8 cellular contexts compared by ENCODE assay signal in genomic region chr12:48618541-48618940, GRCh38. TPM values are rescaled to one million over a fixed set of nuclear protein-coding genes. Genes with fewer than 3 reads are reported as not detected.
DNase-seq lines count a peak whose midpoint lies in the region; ATAC-seq and TF ChIP-seq lines count a peak whose summit lies in the region.

No MANE protein-coding gene starts in this region.

- H4K20me1 ChIP-seq in GM23248 (ENCODE audit: insufficient read depth), result no peaks in the 10 kb centered on the region

- no peak overlapping the region for H3K27ac ChIP-seq in CD8-positive, alpha-beta memory T cell (ENCODE audit: low read depth, low read length)
- H3K27ac ChIP-seq in GM23248 (no peak overlapping the region), adrenal gland (no peak overlapping the region), right atrium auricular region (no peak overlapping the region)

- POLR2A ChIA-PET in CD8-positive, alpha-beta memory T cell (lab: Charles Lee), result no interaction called here
- POLR2A ChIA-PET in T-cell (lab: Charles Lee), result interaction anchor here in 1 of 2 donors (0.6 kb wide), 1 partner anchor 808 kb away, joined by 3 read pairs; no protein-coding TSS in a partner anchor

- no peak for TF ChIP-seq POLR2A in adrenal gland (IDR thresholded peaks at IDR 0.05)

- no peak overlapping the region for H3K4me2 ChIP-seq in GM23248 (ENCODE audit: unreplicated experiment)

- no peaks in the 10 kb centered on the region for H3F3A ChIP-seq in GM23248 (ENCODE audit: insufficient read depth)

- no peaks in the 10 kb centered on the region for H3K9me3 ChIP-seq in CD8-positive, alpha-beta memory T cell (ENCODE audit: low read length)
- H3K9me3 ChIP-seq in GM23248 (ENCODE audit: low read depth), result no peaks in the 10 kb centered on the region
- H3K9me3 ChIP-seq in adrenal gland (replicated peaks in 1 of 3), result no peaks in the 10 kb centered on the region
- H3K9me3 ChIP-seq in right atrium auricular region, result peaks cover 0 to 9% of the 10 kb centered on the region in 2 donors

- H2AFZ ChIP-seq in GM23248, result no peak overlapping the region

- H3K4me3 Mint-ChIP-seq in CD8-positive, alpha-beta memory T cell, result no peak overlapping the region
- H3K4me3 Mint-ChIP-seq in T-cell, result no peak overlapping the region

- no peak overlapping the region for H3K4me3 ChIP-seq in CD8-positive, alpha-beta memory T cell (ENCODE audit: low read length)
- no peak overlapping the region for H3K4me3 ChIP-seq in GM23248
- H3K4me3 ChIP-seq in adrenal gland, result no peak overlapping the region
- no peak overlapping the region for H3K4me3 ChIP-seq in right atrium auricular region
- no peak overlapping the region for H3K4me3 ChIP-seq in retinal pigment epithelial cell (ENCODE audit: low read length)

- TF ChIP-seq CTCF in adrenal gland (IDR thresholded peaks at IDR 0.05), result peak; percentile 90 to 98 (median 94)
- TF ChIP-seq CTCF in right atrium auricular region (IDR thresholded peaks at IDR 0.05), result peak; percentile 97 to 98
- TF ChIP-seq CTCF in retinal pigment epithelial cell (conservative IDR thresholded peaks at IDR 0.05; ENCODE audit: low read depth, low read length), result peak; percentile 98

- DNase-seq in CD8-positive, alpha-beta memory T cell, result peak; percentile 51 to 77 (median 59)
- peak; percentile 79 for DNase-seq in GM23248
- peak; percentile 71 for DNase-seq in NCI-H1694 (lab: John Stamatoyannopoulos, UW)
- peak; percentile 33 to 78 (median 62) for DNase-seq in T-cell
- DNase-seq in adrenal gland, result peak; percentile 65 to 89 (median 80)
- DNase-seq in right atrium auricular region (ENCODE audit: low spot score), result peak; percentile 79
- peak; percentile 13 for DNase-seq in retinal pigment epithelial cell (ENCODE audit: low read depth)

- H3K27ac Mint-ChIP-seq in CD8-positive, alpha-beta memory T cell, result peak overlapping the region in 1 of 8 donors; percentile 1
- H3K27ac Mint-ChIP-seq in T-cell, result peak overlapping the region in 1 of 2 donors; percentile 3

- no peaks in the 10 kb centered on the region for H3K36me3 ChIP-seq in CD8-positive, alpha-beta memory T cell (ENCODE audit: insufficient read depth, low read length)
- no peaks in the 10 kb centered on the region for H3K36me3 ChIP-seq in GM23248 (ENCODE audit: low read depth)
- no peaks in the 10 kb centered on the region for H3K36me3 ChIP-seq in adrenal gland (replicated peaks in 1 of 2)
- H3K36me3 ChIP-seq in right atrium auricular region, result no peaks in the 10 kb centered on the region

- intact Hi-C loops in adrenal gland (cut with DNase I), result loop anchor here (5.0 to 10.0 kb wide), 2 partner anchors 74 to 76 kb away; no protein-coding TSS in a partner anchor

- no peaks in the 10 kb centered on the region for H3K9me2 ChIP-seq in GM23248 (ENCODE audit: insufficient read depth)

- in situ Hi-C loops in GM23248 (cut with MboI), result no loop called here

- H3K4me1 ChIP-seq in CD8-positive, alpha-beta memory T cell (ENCODE audit: insufficient read depth, low read length), result no peaks in the 10 kb centered on the region
- H3K4me1 ChIP-seq in GM23248 (ENCODE audit: insufficient read depth) (no peaks in the 10 kb centered on the region), adrenal gland (replicated peaks in 1 of 2) (no peaks in the 10 kb centered on the region), right atrium auricular region (no peaks in the 10 kb centered on the region)

- H3K4me1 Mint-ChIP-seq in CD8-positive, alpha-beta memory T cell, result no peaks in the 10 kb centered on the region
- peaks cover 0 to 4% (median 0%) of the 10 kb centered on the region in 3 donors for H3K4me1 Mint-ChIP-seq in T-cell

- H3K27me3 ChIP-seq in CD8-positive, alpha-beta memory T cell (ENCODE audit: insufficient read depth, low read length, poor library complexity, severe bottlenecking), result peaks cover 4% of the 10 kb centered on the region
- 0 out of 2 replicates have a peak, but pooled peaks cover 6% of the 10 kb centered on the region for H3K27me3 ChIP-seq in GM23248 (replicated peaks; ENCODE audit: insufficient read depth)
- H3K27me3 ChIP-seq in adrenal gland, result peaks cover 9% of the 10 kb centered on the region
- H3K27me3 ChIP-seq in right atrium auricular region, result no peaks in the 10 kb centered on the region

- ATAC-seq in T-cell (replicated peaks in 1 of 4) (peak; percentile 71 to 91 (median 84)), GM18873 (IDR thresholded peaks at IDR 0.05; ENCODE audit: low FRiP score, unreplicated experiment) (no peak)

- H3K9me3 Mint-ChIP-seq in CD8-positive, alpha-beta memory T cell, result peaks cover 1 to 15% (median 12%) of the 10 kb centered on the region in 5 donors
- peaks cover 8 to 14% (median 9%) of the 10 kb centered on the region in 3 donors for H3K9me3 Mint-ChIP-seq in T-cell

- CTCF ChIA-PET in CD8-positive, alpha-beta memory T cell (lab: Charles Lee), result interaction anchor here (0.7 to 1.9 kb wide), 11 partner anchors 8 to 655 kb away, joined by 3 to 8 read pairs (median 4); partner anchors contain the start of genes CCDC184 and TMEM106C
- CTCF ChIA-PET in T-cell (lab: Charles Lee), result interaction anchor here (0.6 to 2.9 kb wide), 10 partner anchors 66 to 655 kb away, joined by 3 to 29 read pairs (median 4); partner anchors contain the start of gene TMEM106C (in 1 of the 2)

- H3K36me3 Mint-ChIP-seq in CD8-positive, alpha-beta memory T cell, result peaks cover 0 to 14% (median 0%) of the 10 kb centered on the region in 3 donors
- H3K36me3 Mint-ChIP-seq in T-cell, result peaks cover under 1% of the 10 kb centered on the region

- H3K79me2 ChIP-seq in GM23248 (ENCODE audit: insufficient read depth), result no peaks in the 10 kb centered on the region

- H3K27me3 Mint-ChIP-seq in CD8-positive, alpha-beta memory T cell, result peaks cover 15 to 50% of the 10 kb centered on the region in 2 donors
- peaks cover 33 to 40% of the 10 kb centered on the region in 2 donors for H3K27me3 Mint-ChIP-seq in T-cell

- WGBS in GM23248 (ENCODE audit: low coverage in 1 of 2, low lambda C conversion rate in 2 of 2, missing lambda C conversion rate in 2 of 2), 2 experiments, result 4 to 11% methylated on average over 7 of the region's 7 CpGs
- WGBS in adrenal gland, 4 donors, result 8 to 10% (median 9%) methylated on average over 7 of the region's 7 CpGs

- no peak overlapping the region for H3K9ac ChIP-seq in GM23248

RNA-seq across cellular contexts. Expression of gene LALBA, which starts 48.7 kb away (rescaled TPM):
- not detected for total RNA-seq in CD8-positive, alpha-beta memory T cell
- polyA plus RNA-seq in CD8-positive, alpha-beta memory T cell, result not detected
- total RNA-seq in GM23248 (2014; rRNA removed; shearing (Covaris generic)), result not detected in 2 replicates
- polyA plus RNA-seq in GM23248 (2016; fragmentation: Nextera tagmentation; extraction: Ambion mirVana), result not detected in 2 replicates
- not detected for total RNA-seq in T-cell
- not detected for total RNA-seq in adrenal gland
- polyA plus RNA-seq in adrenal gland, result not detected
- total RNA-seq in right atrium auricular region, result not detected

Comparison
In these comparisons a context has a peak if more than half of its experiments do, and no peak if none do; other contexts are left out.
1. DNase-seq: peak in every context shown above with its lines; median percentile 80 in adrenal gland; 79 in GM23248; 79 in right atrium auricular region; 71 in NCI-H1694; 62 in T-cell; 59 in CD8-positive, alpha-beta memory T cell; 13 in retinal pigment epithelial cell.